ENCODE assay signal across 24 cellular contexts in the genomic region with DNA sequence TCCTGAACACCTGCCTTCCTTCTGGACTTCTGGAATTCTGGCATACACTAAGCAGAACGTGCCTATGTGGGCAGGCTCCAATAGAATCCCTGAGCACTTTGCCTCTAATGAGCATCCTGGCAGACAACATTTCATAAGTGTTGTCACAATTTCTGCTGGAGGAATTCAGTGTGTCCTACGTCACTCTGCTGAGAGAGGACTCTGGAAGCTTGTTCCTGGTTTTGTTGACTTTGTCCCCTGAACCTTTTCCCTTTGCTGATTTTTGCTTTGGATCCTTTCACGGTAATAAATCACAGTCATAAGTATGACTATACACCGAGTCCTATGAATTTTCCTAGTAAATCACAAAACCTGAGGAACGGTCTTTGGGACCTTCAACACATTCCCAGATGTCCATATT.
"Had no signal": no experiment of that assay in that cellular context is flagged by ENCODE, and none has a peak within 500 bp of the region (broad histone marks: within the 10 kb centered on the region; RNA-seq: fewer than 3 reads in every experiment).

No MANE protein-coding gene starts in this region.

- H2AFZ ChIP-seq: neural progenitor cell, parathyroid adenoma had no signal

- H3K36me3 ChIP-seq: neural progenitor cell, ovary, thoracic aorta, thyroid gland, upper lobe of left lung, vagina had no signal

- H3K4me3 ChIP-seq: neural progenitor cell, ovary, psoas muscle, skin epidermis, stomach, thoracic aorta, thyroid gland, tibial nerve, upper lobe of left lung, vagina had no signal

- DNase-seq: natural killer cell; occipital lobe; ovary; posterior cingulate gyrus; psoas muscle; right cardiac atrium; stimulated activated CD4-positive, alpha-beta T cell treated with anti-CD3 and anti-CD28 coated beads, Interleukin-15, amount 100 ng/mL, for 24 hours; stimulated activated CD4-positive, alpha-beta T cell treated with anti-CD3 and anti-CD28 coated beads, Interleukin-2, amount 100 ng/mL, for 24 hours; stimulated activated CD4-positive, alpha-beta T cell treated with anti-CD3 and anti-CD28 coated beads, Interleukin-2, amount 100 ng/mL, for 48 hours; stimulated activated CD4-positive, alpha-beta T cell treated with anti-CD3 and anti-CD28 coated beads, Interleukin-4, amount 100 ng/mL, for 24 hours; stimulated activated naive B cell treated with anti-CD40 and anti-IgM and Interleukin-4, amounts not matched to agents 10 μg/mL and 1 μg/mL and 100 μg/mL, for 72 hours; stimulated activated naive CD4-positive, alpha-beta T cell treated with Interleukin-2 at 50 U/mL for 16 hours; stomach; thyroid gland; upper lobe of left lung had no signal

- H3K27ac ChIP-seq: neural progenitor cell, ovary, parathyroid adenoma, psoas muscle, skin epidermis, stomach, thoracic aorta, thyroid gland, tibial nerve, upper lobe of left lung, vagina had no signal

- H3K4me1 ChIP-seq: neural progenitor cell, parathyroid adenoma, psoas muscle, stomach, thyroid gland, tibial nerve, upper lobe of left lung, vagina had no signal

- H3K9ac ChIP-seq: neural progenitor cell, parathyroid adenoma had no signal

- ATAC-seq: natural killer cell; psoas muscle; right cardiac atrium; sciatic nerve; stimulated activated effector memory CD8-positive, alpha-beta T cell treated with anti-CD3 and anti-CD28 coated beads, Interleukin-12 subunit alpha, Interleukin-12 subunit beta, amount 100 ng/mL, for 72 hours; stimulated activated naive B cell treated with anti-CD40 and anti-IgM and Interleukin-4, amounts not matched to agents 10 μg/mL and 1 μg/mL and 100 μg/mL, for 72 hours had no signal

- H3K79me2 ChIP-seq: parathyroid adenoma had no signal

- H3K27me3 ChIP-seq: neural progenitor cell, ovary, stomach, thyroid gland, tibial nerve, upper lobe of left lung, vagina had no signal

- FAIRE-seq: urothelium cell line had no signal

- H3K9me3 ChIP-seq: ovary, psoas muscle, stomach, thoracic aorta, thyroid gland, tibial nerve, upper lobe of left lung, vagina had no signal

- H3K4me2 ChIP-seq: neural progenitor cell had no signal
